In the genomic region with DNA sequence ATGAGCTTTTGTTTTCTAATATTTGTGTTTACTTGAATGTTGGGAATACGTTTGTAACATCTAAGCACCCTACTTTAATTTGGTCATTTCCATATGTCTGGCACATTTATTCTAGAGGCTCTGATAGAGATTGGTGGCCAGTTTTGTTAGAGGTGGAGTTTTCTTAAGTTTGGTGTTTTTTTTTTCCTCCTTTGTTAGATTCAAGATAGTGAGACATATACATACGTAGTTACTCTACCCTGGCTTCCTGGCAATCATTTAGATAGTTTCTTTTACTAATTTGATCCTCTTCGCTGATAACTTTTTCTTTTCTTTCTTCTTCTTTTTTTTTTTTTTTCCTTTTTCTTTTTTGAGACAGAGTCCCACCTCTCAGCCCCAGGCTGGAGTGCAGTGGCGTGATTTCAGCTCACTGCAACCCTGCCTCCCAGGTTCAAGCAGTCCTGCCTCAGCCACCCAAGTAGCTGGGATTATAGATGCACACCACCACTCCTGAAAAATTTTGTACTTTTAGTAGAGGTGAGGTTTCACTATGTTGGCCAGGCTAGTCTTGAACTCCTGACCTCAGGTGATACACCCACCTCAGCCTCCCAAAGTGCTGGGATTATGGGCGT, we compare ENCODE assay signal across 20 cellular contexts. TPM values are rescaled to one million over a fixed set of nuclear protein-coding genes. Genes with fewer than 3 reads are reported as not detected.
DNase-seq lines count a peak whose midpoint lies in the region; ATAC-seq and TF ChIP-seq lines count a peak whose summit lies in the region.
"Had no signal": no experiment of that assay in that cellular context is flagged by ENCODE, and none has a peak within 500 bp of the region (broad histone marks: within the 10 kb centered on the region; RNA-seq: fewer than 3 reads in every experiment).

No MANE protein-coding gene starts in this region.

- peak overlapping the region; percentile 65 for H3K4me3 ChIP-seq in CD4-positive, CD25-positive, alpha-beta regulatory T cell (ENCODE audit: low read depth, low read length)
- no peak overlapping the region for H3K4me3 ChIP-seq in CD4-positive, alpha-beta memory T cell (ENCODE audit: low read length in 2 of 2)
- no peak overlapping the region for H3K4me3 ChIP-seq in uterus
- H3K4me3 ChIP-seq: heart left ventricle, left lung, Peyer's patch had no signal

- peaks cover 61% of the 10 kb centered on the region for H3K36me3 Mint-ChIP-seq in CD4-positive, CD25-positive, alpha-beta regulatory T cell
- H3K36me3 Mint-ChIP-seq in CD4-positive, alpha-beta memory T cell = peaks cover 56 to 71% of the 10 kb centered on the region in 2 donors
- H3K36me3 Mint-ChIP-seq in activated CD8-positive, alpha-beta T cell treated with anti-CD3 and anti-CD28 coated beads for 36 hours (ENCODE audit: low read depth) = peaks cover 71% of the 10 kb centered on the region
- H3K36me3 Mint-ChIP-seq in immature natural killer cell = peaks cover 24 to 36% (median 31%) of the 10 kb centered on the region in 3 donors

- H3K27me3 Mint-ChIP-seq in CD4-positive, CD25-positive, alpha-beta regulatory T cell = no peaks in the 10 kb centered on the region
- no peaks in the 10 kb centered on the region for H3K27me3 Mint-ChIP-seq in CD4-positive, alpha-beta memory T cell
- no peaks in the 10 kb centered on the region for H3K27me3 Mint-ChIP-seq in activated CD8-positive, alpha-beta T cell treated with anti-CD3 and anti-CD28 coated beads for 36 hours
- peaks cover 0 to 5% (median 4%) of the 10 kb centered on the region in 3 donors for H3K27me3 Mint-ChIP-seq in immature natural killer cell (ENCODE audit: low read depth in 3 of 3)

- TF ChIP-seq POLR2A in uterus (IDR thresholded peaks at IDR 0.05) = no peak

- peak in 1 of 3 donors; percentile 60 for DNase-seq in CD4-positive, CD25-positive, alpha-beta regulatory T cell
- peak in 1 of 5 donors; percentile 26 for DNase-seq in CD4-positive, alpha-beta memory T cell
- peak; percentile 19 for DNase-seq in activated CD8-positive, alpha-beta T cell treated with anti-CD3 and anti-CD28 coated beads for 36 hours
- DNase-seq in immature natural killer cell = no peak
- no peak for DNase-seq in uterus
- DNase-seq in NCI-H524 (lab: John Stamatoyannopoulos, UW) = no peak
- DNase-seq: AML-193; amygdala; dermis blood vessel endothelial cell; heart left ventricle; left lung; NCI-H1092 treated with DMSO at 0.1 percent for 48 hours; NCI-H2081; NK-92 treated with Interleukin-12 subunit alpha and Interleukin-12 subunit beta, amount 100 ng/mL, for 24 hours; Peyer's patch; small intestine; stimulated activated CD4-positive, alpha-beta T cell treated with anti-CD3 and anti-CD28 coated beads, Interleukin-4, amount 100 ng/mL, for 24 hours; T1000 had no signal

- POLR2A ChIA-PET in CD4-positive, alpha-beta memory T cell (lab: Charles Lee; ENCODE audit: partially characterized antibody) = interaction anchor here (1.4 to 9.7 kb wide), 3 partner anchors 12 to 45 kb away, joined by 5 to 59 read pairs (median 31); a partner anchor contains a TSS
- POLR2A ChIA-PET in activated CD8-positive, alpha-beta T cell treated with anti-CD3 and anti-CD28 coated beads for 36 hours (lab: Charles Lee) = interaction anchor here (0.7 to 1.8 kb wide), 4 partner anchors 17 to 61 kb away, joined by 3 to 10 read pairs (median 4); a partner anchor contains a TSS

- peaks cover 38% of the 10 kb centered on the region for H3K4me1 ChIP-seq in CD4-positive, CD25-positive, alpha-beta regulatory T cell (ENCODE audit: control insufficient read depth, insufficient read depth, low read length, poor library complexity, severe bottlenecking)
- peaks cover 58% of the 10 kb centered on the region for H3K4me1 ChIP-seq in CD4-positive, alpha-beta memory T cell (ENCODE audit: insufficient read depth, low read length)
- H3K4me1 ChIP-seq in uterus = no peaks in the 10 kb centered on the region

- H3K9me3 ChIP-seq in CD4-positive, CD25-positive, alpha-beta regulatory T cell (ENCODE audit: control insufficient read depth in 2 of 2, low read length in 2 of 2) = peaks cover 6 to 18% of the 10 kb centered on the region in 2 experiments
- H3K9me3 ChIP-seq in CD4-positive, alpha-beta memory T cell (ENCODE audit: control insufficient read depth in 1 of 2, low read length in 2 of 2) = no peaks in the 10 kb centered on the region
- H3K9me3 ChIP-seq in uterus = no peaks in the 10 kb centered on the region
- H3K9me3 ChIP-seq: Peyer's patch had no signal

- H3K27me3 ChIP-seq in CD4-positive, CD25-positive, alpha-beta regulatory T cell (ENCODE audit: control insufficient read depth, insufficient read depth, low read length) = no peaks in the 10 kb centered on the region
- H3K27me3 ChIP-seq in CD4-positive, alpha-beta memory T cell (ENCODE audit: insufficient read depth, low read length) = no peaks in the 10 kb centered on the region
- no peaks in the 10 kb centered on the region for H3K27me3 ChIP-seq in uterus
- H3K27me3 ChIP-seq: heart left ventricle, left lung, Peyer's patch had no signal

- CTCF ChIA-PET in CD4-positive, alpha-beta memory T cell (lab: Charles Lee; ENCODE audit: partially characterized antibody) = no interaction called here
- CTCF ChIA-PET in activated CD8-positive, alpha-beta T cell treated with anti-CD3 and anti-CD28 coated beads for 36 hours (lab: Charles Lee) = no interaction called here

- ATAC-seq in CD4-positive, CD25-positive, alpha-beta regulatory T cell (ENCODE audit: low read depth in 2 of 2) = peak; percentile 49 to 61
- ATAC-seq in activated CD8-positive, alpha-beta T cell treated with anti-CD3 and anti-CD28 coated beads for 36 hours = peak; percentile 73
- no peak for ATAC-seq in GM19452 (IDR thresholded peaks at IDR 0.05; ENCODE audit: unreplicated experiment)
- no peak for ATAC-seq in GM19397 (IDR thresholded peaks at IDR 0.05; ENCODE audit: unreplicated experiment)
- ATAC-seq: left lung had no signal

- no peak for TF ChIP-seq CTCF in activated CD8-positive, alpha-beta T cell treated with anti-CD3 and anti-CD28 coated beads for 36 hours (IDR thresholded peaks at IDR 0.05)
- no peak for TF ChIP-seq CTCF in uterus (IDR thresholded peaks at IDR 0.05)

- peaks cover 48 to 89% (median 69%) of the 10 kb centered on the region in 4 donors for H3K4me1 Mint-ChIP-seq in CD4-positive, CD25-positive, alpha-beta regulatory T cell
- H3K4me1 Mint-ChIP-seq in CD4-positive, alpha-beta memory T cell = peaks cover 43 to 78% (median 56%) of the 10 kb centered on the region in 4 donors
- H3K4me1 Mint-ChIP-seq in activated CD8-positive, alpha-beta T cell treated with anti-CD3 and anti-CD28 coated beads for 36 hours (ENCODE audit: low read depth) = peaks cover 62% of the 10 kb centered on the region
- H3K4me1 Mint-ChIP-seq in immature natural killer cell = peaks cover 60 to 80% of the 10 kb centered on the region in 2 donors

- H3K36me3 ChIP-seq in CD4-positive, CD25-positive, alpha-beta regulatory T cell (ENCODE audit: control insufficient read depth, insufficient read depth, low read length) = peaks cover 80% of the 10 kb centered on the region
- H3K36me3 ChIP-seq in CD4-positive, alpha-beta memory T cell (ENCODE audit: insufficient read depth, low read length) = peaks cover 48% of the 10 kb centered on the region
- no peaks in the 10 kb centered on the region for H3K36me3 ChIP-seq in uterus

- peak overlapping the region; percentile 62 for H3K27ac ChIP-seq in CD4-positive, CD25-positive, alpha-beta regulatory T cell (ENCODE audit: insufficient read depth, low read length, poor library complexity, severe bottlenecking)
- H3K27ac ChIP-seq in CD4-positive, alpha-beta memory T cell (ENCODE audit: low read depth, low read length) = no peak overlapping the region
- no peak overlapping the region for H3K27ac ChIP-seq in uterus
- H3K27ac ChIP-seq: heart left ventricle, Peyer's patch had no signal

- intact Hi-C loops in CD4-positive, alpha-beta memory T cell (cut with micrococcal nuclease) = loop anchor here (2.0 to 5.0 kb wide), 2 partner anchors 15 to 40 kb away; no protein-coding TSS in a partner anchor
- intact Hi-C loops in activated CD8-positive, alpha-beta T cell treated with anti-CD3 and anti-CD28 coated beads for 36 hours (cut with micrococcal nuclease) = no loop called here
- intact Hi-C loops in uterus (cut with DNase I; ENCODE audit: low total_unique reads) = no loop called here

- H3K27ac Mint-ChIP-seq in CD4-positive, CD25-positive, alpha-beta regulatory T cell = peak overlapping the region; percentile 14 to 95 (median 95)
- H3K27ac Mint-ChIP-seq in CD4-positive, alpha-beta memory T cell = peak overlapping the region; percentile 81 to 90 (median 87)
- peak overlapping the region; percentile 92 for H3K27ac Mint-ChIP-seq in activated CD8-positive, alpha-beta T cell treated with anti-CD3 and anti-CD28 coated beads for 36 hours
- peak overlapping the region; percentile 34 to 70 (median 68) for H3K27ac Mint-ChIP-seq in immature natural killer cell

- H3K9me3 Mint-ChIP-seq in CD4-positive, CD25-positive, alpha-beta regulatory T cell = peaks cover 2 to 16% (median 4%) of the 10 kb centered on the region in 7 donors
- H3K9me3 Mint-ChIP-seq in CD4-positive, alpha-beta memory T cell = peaks cover 0 to 17% (median 13%) of the 10 kb centered on the region in 8 donors
- peaks cover 10% of the 10 kb centered on the region for H3K9me3 Mint-ChIP-seq in activated CD8-positive, alpha-beta T cell treated with anti-CD3 and anti-CD28 coated beads for 36 hours
- peaks cover 3 to 10% (median 7%) of the 10 kb centered on the region in 6 donors for H3K9me3 Mint-ChIP-seq in immature natural killer cell

- peak overlapping the region; percentile 14 to 86 (median 74) for H3K4me3 Mint-ChIP-seq in CD4-positive, CD25-positive, alpha-beta regulatory T cell
- peak overlapping the region; percentile 22 to 74 (median 48) for H3K4me3 Mint-ChIP-seq in CD4-positive, alpha-beta memory T cell
- peak overlapping the region; percentile 35 for H3K4me3 Mint-ChIP-seq in activated CD8-positive, alpha-beta T cell treated with anti-CD3 and anti-CD28 coated beads for 36 hours
- H3K4me3 Mint-ChIP-seq in immature natural killer cell = peak overlapping the region in 1 of 5 donors; percentile 29

RNA-seq across cellular contexts. Expression of a gene that starts 26.6 kb away (rescaled TPM):
- total RNA-seq in CD4-positive, CD25-positive, alpha-beta regulatory T cell = 671 TPM
- 10 to 100 TPM; 59.1 to 78.8 (median 65.5) TPM for polyA plus RNA-seq in CD4-positive, CD25-positive, alpha-beta regulatory T cell
- 100 to 1,000 TPM; 268 to 288 TPM for total RNA-seq in CD4-positive, alpha-beta memory T cell
- polyA plus RNA-seq in CD4-positive, alpha-beta memory T cell = 10 to 100 TPM; 22.1 to 60.9 TPM
- total RNA-seq in activated CD8-positive, alpha-beta T cell treated with anti-CD3 and anti-CD28 coated beads for 36 hours = 10 to 100 TPM; 97.4 to 98.9 TPM
- polyA plus RNA-seq in immature natural killer cell = 10 to 100 TPM; 13.9 to 31.0 (median 17.8) TPM
- total RNA-seq in uterus = 100 to 1,000 TPM in 2 of 4 donors, 10 to 100 TPM in 2; 58.4 to 270 (median 98.6) TPM

Comparison
In these comparisons a context has a peak if more than half of its experiments do, and no peak if none do; other contexts are left out.
1. ATAC-seq: peak in CD4-positive, CD25-positive, alpha-beta regulatory T cell (2 of 2) and activated CD8-positive, alpha-beta T cell treated with anti-CD3 and anti-CD28 coated beads for 36 hours (single experiment); none in GM19452 (single experiment) and GM19397 (single experiment).
2. Peak in every context shown above with its lines, with median percentiles within 50 percentile points of each other: H3K27ac Mint-ChIP-seq.